Comparison of ENCODE assay signal across 7 cellular contexts in genomic region chr12:2877959-2878732, GRCh38. TPM values are rescaled to one million over a fixed set of nuclear protein-coding genes. Genes with fewer than 3 reads are reported as not detected.
A peak's percentile ranks its signal among the peaks of the same experiment; 100 is the strongest.
DNase-seq lines count a peak whose midpoint lies in the region; ATAC-seq and TF ChIP-seq lines count a peak whose summit lies in the region.

No MANE protein-coding gene starts in this region.

- DNase-seq in NCI-H128 (lab: John Stamatoyannopoulos, UW; ENCODE audit: unreplicated experiment), result peak; percentile 57
- no peak for DNase-seq in activated CD8-positive, alpha-beta T cell treated with anti-CD3 and anti-CD28 coated beads for 36 hours
- no peak for DNase-seq in glutamatergic neuron
- no peak for DNase-seq in psoas muscle

- H3K9me3 Mint-ChIP-seq in activated CD8-positive, alpha-beta T cell treated with anti-CD3 and anti-CD28 coated beads for 36 hours, result no peaks in the 10 kb centered on the region
- H3K9me3 Mint-ChIP-seq in glutamatergic neuron (ENCODE audit: unreplicated experiment), result peaks cover 6% of the 10 kb centered on the region

- TF ChIP-seq CTCF in activated CD8-positive, alpha-beta T cell treated with anti-CD3 and anti-CD28 coated beads for 36 hours (IDR thresholded peaks at IDR 0.05), result no peak
- TF ChIP-seq CTCF in glutamatergic neuron (IDR thresholded peaks at IDR 0.05; ENCODE audit: partially characterized antibody, unreplicated experiment) (no peak), psoas muscle (IDR thresholded peaks at IDR 0.05) (no peak)

- H3K4me3 Mint-ChIP-seq in activated CD8-positive, alpha-beta T cell treated with anti-CD3 and anti-CD28 coated beads for 36 hours, result peak overlapping the region; percentile 80
- peak overlapping the region; percentile 98 for H3K4me3 Mint-ChIP-seq in glutamatergic neuron (ENCODE audit: unreplicated experiment)

- POLR2A ChIA-PET in activated CD8-positive, alpha-beta T cell treated with anti-CD3 and anti-CD28 coated beads for 36 hours (lab: Charles Lee), result interaction anchor here (0.5 to 4.8 kb wide), 11 partner anchors 10 to 65 kb away, joined by 3 to 48 read pairs (median 5); partner anchors contain the start of gene TULP3

- H3K4me3 ChIP-seq in GM08714 (ENCODE audit: low read length) (peak overlapping the region; percentile 96), psoas muscle (peak overlapping the region; percentile 78)

- peak; percentile 3 for ATAC-seq in activated CD8-positive, alpha-beta T cell treated with anti-CD3 and anti-CD28 coated beads for 36 hours
- ATAC-seq in psoas muscle (no peak), HG03025 (IDR thresholded peaks at IDR 0.05; ENCODE audit: low FRiP score, unreplicated experiment) (no peak), GM18517 (IDR thresholded peaks at IDR 0.05; ENCODE audit: unreplicated experiment) (no peak)

- WGBS in psoas muscle, 3 donors, result 61 to 64% (median 61%) methylated on average over 16 of the region's 16 CpGs

- intact Hi-C loops in activated CD8-positive, alpha-beta T cell treated with anti-CD3 and anti-CD28 coated beads for 36 hours (cut with micrococcal nuclease), result no loop called here
- intact Hi-C loops in psoas muscle (cut with DNase I), result no loop called here

- peaks cover 33% of the 10 kb centered on the region for H3K4me1 Mint-ChIP-seq in activated CD8-positive, alpha-beta T cell treated with anti-CD3 and anti-CD28 coated beads for 36 hours (ENCODE audit: low read depth)
- H3K4me1 Mint-ChIP-seq in glutamatergic neuron (ENCODE audit: low read depth, unreplicated experiment), result peaks cover 9% of the 10 kb centered on the region

- H3K27me3 ChIP-seq in psoas muscle (ENCODE audit: insufficient read depth in 3 of 3, low read length in 2 of 3), result no peaks in the 10 kb centered on the region

- H3K4me1 ChIP-seq in psoas muscle, result peaks cover 11% of the 10 kb centered on the region

- H3K36me3 Mint-ChIP-seq in activated CD8-positive, alpha-beta T cell treated with anti-CD3 and anti-CD28 coated beads for 36 hours (ENCODE audit: low read depth), result peaks cover 46% of the 10 kb centered on the region
- no peaks in the 10 kb centered on the region for H3K36me3 Mint-ChIP-seq in glutamatergic neuron (ENCODE audit: unreplicated experiment)

- no peaks in the 10 kb centered on the region for H3K9me3 ChIP-seq in psoas muscle

- no peaks in the 10 kb centered on the region for H3K27me3 Mint-ChIP-seq in activated CD8-positive, alpha-beta T cell treated with anti-CD3 and anti-CD28 coated beads for 36 hours
- H3K27me3 Mint-ChIP-seq in glutamatergic neuron (ENCODE audit: unreplicated experiment), result no peaks in the 10 kb centered on the region

- CTCF ChIA-PET in activated CD8-positive, alpha-beta T cell treated with anti-CD3 and anti-CD28 coated beads for 36 hours (lab: Charles Lee), result interaction anchor here (1.1 to 2.0 kb wide), 3 partner anchors 10 to 24 kb away, joined by 3 to 9 read pairs (median 4); no protein-coding TSS in a partner anchor

- H3K27ac ChIP-seq in psoas muscle, result peak overlapping the region; percentile 88

- H3K27ac Mint-ChIP-seq in activated CD8-positive, alpha-beta T cell treated with anti-CD3 and anti-CD28 coated beads for 36 hours, result peak overlapping the region; percentile 98
- H3K27ac Mint-ChIP-seq in glutamatergic neuron (ENCODE audit: unreplicated experiment), result peak overlapping the region; percentile 41

- peaks cover 0 to 2% of the 10 kb centered on the region in 2 donors for H3K36me3 ChIP-seq in psoas muscle (ENCODE audit: insufficient read depth in 1 of 2, low read depth in 1 of 2)

RNA-seq across cellular contexts. Expression of gene RHNO1, which starts 1.1 kb away (rescaled TPM):
- 10 to 100 TPM; 56.9 to 62.9 TPM for total RNA-seq in activated CD8-positive, alpha-beta T cell treated with anti-CD3 and anti-CD28 coated beads for 36 hours
- total RNA-seq in glutamatergic neuron (ENCODE audit: unreplicated experiment), result 14.8 TPM
- total RNA-seq in psoas muscle, result 10 to 100 TPM in 1 of 4 donors, 1 to 10 TPM in 3; 1.8 to 11.7 (median 5.5) TPM
- polyA plus RNA-seq in psoas muscle, result 1 to 10 TPM; 3.1 to 7.9 (median 6.4) TPM

RNA-seq across cellular contexts. Expression of gene FOXM1, which starts 1.2 kb away (rescaled TPM):
- 10 to 100 TPM; 64.4 to 64.8 TPM for total RNA-seq in activated CD8-positive, alpha-beta T cell treated with anti-CD3 and anti-CD28 coated beads for 36 hours
- total RNA-seq in glutamatergic neuron (ENCODE audit: unreplicated experiment), result 12.7 TPM
- total RNA-seq in psoas muscle, result under 1 TPM in 3 of 4 donors, not detected in 1; 0.15 to 0.59 (median 0.52) TPM
- polyA plus RNA-seq in psoas muscle, result under 1 TPM; 0.17 to 0.20 (median 0.17) TPM

RNA-seq across cellular contexts. Expression of gene TULP3, which starts 12.5 kb away (rescaled TPM):
- total RNA-seq in activated CD8-positive, alpha-beta T cell treated with anti-CD3 and anti-CD28 coated beads for 36 hours, result 1 to 10 TPM; 5.6 to 6.0 TPM
- total RNA-seq in glutamatergic neuron (ENCODE audit: unreplicated experiment) (12.5 TPM), psoas muscle (1 to 10 TPM; 4.9 to 9.1 (median 8.0) TPM)
- 1 to 10 TPM; 3.9 to 7.3 (median 4.4) TPM for polyA plus RNA-seq in psoas muscle

RNA-seq across cellular contexts. Expression of gene TEX52, which starts 21.3 kb away (rescaled TPM):
- total RNA-seq in activated CD8-positive, alpha-beta T cell treated with anti-CD3 and anti-CD28 coated beads for 36 hours, result under 1 TPM; 0.29 to 0.36 TPM
- total RNA-seq in glutamatergic neuron (ENCODE audit: unreplicated experiment) (not detected), psoas muscle (not detected)
- not detected for polyA plus RNA-seq in psoas muscle

RNA-seq across cellular contexts. Expression of gene NRIP2, which starts 43.3 kb away (rescaled TPM):
- not detected for total RNA-seq in activated CD8-positive, alpha-beta T cell treated with anti-CD3 and anti-CD28 coated beads for 36 hours
- total RNA-seq in glutamatergic neuron (ENCODE audit: unreplicated experiment) (not detected), psoas muscle (1 to 10 TPM in 2 of 4 donors, under 1 TPM in 2; 0.96 to 2.4 (median 1.1) TPM)
- polyA plus RNA-seq in psoas muscle, result 1 to 10 TPM; 1.0 to 1.3 (median 1.3) TPM
